In genomic region chr22:40687706-40688105, GRCh38 we compare ENCODE assay signal across 25 cellular contexts. TPM values are rescaled to one million over a fixed set of nuclear protein-coding genes. Genes with fewer than 3 reads are reported as not detected.
"Had no signal": no experiment of that assay in that cellular context is flagged by ENCODE, and none has a peak within 500 bp of the region (broad histone marks: within the 10 kb centered on the region; RNA-seq: fewer than 3 reads in every experiment).

No MANE protein-coding gene starts in this region.

- H3K27me3 Mint-ChIP-seq: T-cell had no signal

- H3K27ac Mint-ChIP-seq: IgD-negative memory B cell had no signal

- H3K4me3 Mint-ChIP-seq: IgD-negative memory B cell, T-cell had no signal

- H3K9me3 ChIP-seq: SK-N-SH had no signal

- H3K4me3 ChIP-seq: K562 had no signal

- H3K36me3 Mint-ChIP-seq: IgD-negative memory B cell, T-cell had no signal

- H3K27ac ChIP-seq: HL-60, KMS-11 had no signal

- H3K9ac ChIP-seq: KMS-11, SK-N-SH had no signal

- H3K9me3 Mint-ChIP-seq: T-cell had no signal

- ATAC-seq: K562, T-cell had no signal

- DNase-seq: Kasumi-1, MM.1S, MV-4-11, NCI-H1048, NCI-H1105, NCI-H1417, NCI-H1436 treated with DMSO at 0.1 percent for 48 hours, NCI-H1694, NCI-H187 treated with DMSO at 0.1 percent for 48 hours, NCI-H2029 treated with DMSO at 0.1 percent for 48 hours, NCI-H2171 treated with DMSO at 0.1 percent for 48 hours, NCI-H345, NCI-H446 treated with DMSO at 0.1 percent for 48 hours, NCI-H510A treated with DMSO at 0.1 percent for 48 hours, NCI-H526, RPMI8226, SHP77, SK-N-SH, SW 1271, T-cell had no signal

RNA-seq across cellular contexts. Expression of gene MCHR1, which starts 8.4 kb away (rescaled TPM):
- total RNA-seq: K562, SK-MEL-5, T-cell had no signal
